24 cellular contexts compared by ENCODE assay signal in the genomic region with DNA sequence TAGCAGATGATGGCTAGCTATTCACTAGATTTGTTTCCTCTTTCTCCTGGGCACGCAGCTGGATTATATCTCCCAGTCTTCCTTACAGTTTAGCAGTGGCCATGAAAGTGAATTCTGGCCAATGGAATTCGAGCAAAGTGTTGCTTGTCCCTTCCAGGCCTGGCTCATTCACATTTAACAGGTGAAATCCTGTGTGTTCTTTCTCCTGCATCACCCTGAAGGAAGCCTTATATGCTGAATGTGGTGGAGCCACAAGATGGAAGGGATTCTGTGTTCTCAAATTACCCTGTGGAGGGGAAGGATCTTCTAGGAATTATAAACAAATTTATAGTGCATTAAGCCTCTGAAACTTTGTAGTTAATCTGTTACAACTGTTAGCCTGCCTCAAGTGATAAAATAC.
"Had no signal": no experiment of that assay in that cellular context is flagged by ENCODE, and none has a peak within 500 bp of the region (broad histone marks: within the 10 kb centered on the region; RNA-seq: fewer than 3 reads in every experiment).

No MANE protein-coding gene starts in this region.

- H3K36me3 Mint-ChIP-seq: naive B cell; stimulated activated memory B cell treated with anti-CD40 and anti-IgM and Interleukin-4, amounts not matched to agents 10 μg/mL and 1 μg/mL and 100 μg/mL, for 72 hours had no signal

- H3K9me3 Mint-ChIP-seq: nephron; stimulated activated memory B cell treated with anti-CD40 and anti-IgM and Interleukin-4, amounts not matched to agents 10 μg/mL and 1 μg/mL and 100 μg/mL, for 72 hours; stimulated activated naive CD8-positive, alpha-beta T cell treated with anti-CD3 and anti-CD28 coated beads, Interleukin-15, Interleukin-2, amounts not matched to agents 100 ng/mL and 50 ng/mL, for 24 hours had no signal

- DNase-seq: colonic mucosa; effector CD8-positive, alpha-beta T cell; gastrocnemius medialis; kidney; left cardiac atrium; left ventricle myocardium inferior; lower lobe of right lung; mesenchymal stem cell; naive B cell; psoas muscle; retina; spleen; stimulated activated CD4-positive, alpha-beta T cell treated with anti-CD3 and anti-CD28 coated beads, Interleukin-15, amount 100 ng/mL, for 24 hours; stimulated activated CD4-positive, alpha-beta T cell treated with anti-CD3 and anti-CD28 coated beads, Interleukin-1b, Interleukin-23, amount 100 ng/mL, for 48 hours; stimulated activated CD4-positive, alpha-beta T cell treated with anti-CD3 and anti-CD28 coated beads, Interleukin-4, amount 100 ng/mL, for 24 hours; testis; upper lobe of right lung had no signal

- H3K27ac ChIP-seq: colonic mucosa, gastrocnemius medialis, left ventricle myocardium inferior, lower lobe of right lung, psoas muscle, spleen, testis, tibial nerve, upper lobe of right lung, vagina had no signal

- H3K9me3 ChIP-seq: colonic mucosa, gastrocnemius medialis, left ventricle myocardium inferior, lower lobe of right lung, psoas muscle, spleen, testis, upper lobe of right lung, vagina had no signal

- ATAC-seq: esophagus mucosa; gastrocnemius medialis; left cardiac atrium; lower lobe of right lung; psoas muscle; sciatic nerve; stimulated activated memory B cell treated with anti-CD40 and anti-IgM and Interleukin-4, amounts not matched to agents 10 μg/mL and 1 μg/mL and 100 μg/mL, for 72 hours; upper lobe of right lung had no signal

- H3K36me3 ChIP-seq: colonic mucosa, gastrocnemius medialis, left ventricle myocardium inferior, lower lobe of right lung, spleen, tibial nerve, upper lobe of right lung, vagina had no signal

- H3K4me1 Mint-ChIP-seq: naive B cell; nephron; stimulated activated memory B cell treated with anti-CD40 and anti-IgM and Interleukin-4, amounts not matched to agents 10 μg/mL and 1 μg/mL and 100 μg/mL, for 72 hours had no signal

- H3K27me3 Mint-ChIP-seq: naive B cell had no signal

- H3K4me3 ChIP-seq: colonic mucosa, gastrocnemius medialis, left ventricle myocardium inferior, lower lobe of right lung, psoas muscle, spleen, testis, tibial nerve, upper lobe of right lung, vagina had no signal

- H3K27me3 ChIP-seq: colonic mucosa, gastrocnemius medialis, spleen, testis, tibial nerve, upper lobe of right lung, vagina had no signal

- H3K4me1 ChIP-seq: colonic mucosa, gastrocnemius medialis, left ventricle myocardium inferior, lower lobe of right lung, psoas muscle, spleen, tibial nerve, upper lobe of right lung, vagina had no signal

- H3K27ac Mint-ChIP-seq: naive B cell; nephron; stimulated activated memory B cell treated with anti-CD40 and anti-IgM and Interleukin-4, amounts not matched to agents 10 μg/mL and 1 μg/mL and 100 μg/mL, for 72 hours; stimulated activated naive CD8-positive, alpha-beta T cell treated with anti-CD3 and anti-CD28 coated beads, Interleukin-15, Interleukin-2, amounts not matched to agents 100 ng/mL and 50 ng/mL, for 24 hours had no signal

- H3K4me3 Mint-ChIP-seq: naive B cell; nephron; stimulated activated memory B cell treated with anti-CD40 and anti-IgM and Interleukin-4, amounts not matched to agents 10 μg/mL and 1 μg/mL and 100 μg/mL, for 72 hours; stimulated activated naive CD8-positive, alpha-beta T cell treated with anti-CD3 and anti-CD28 coated beads, Interleukin-15, Interleukin-2, amounts not matched to agents 100 ng/mL and 50 ng/mL, for 24 hours had no signal
